In genomic region chr6:136962661-136963060, GRCh38 we compare ENCODE assay signal across 12 cellular contexts. TPM values are rescaled to one million over a fixed set of nuclear protein-coding genes. Genes with fewer than 3 reads are reported as not detected.
DNase-seq lines count a peak whose midpoint lies in the region; ATAC-seq, FAIRE-seq and TF ChIP-seq lines count a peak whose summit lies in the region.
"Had no signal": no experiment of that assay in that cellular context is flagged by ENCODE, and none has a peak within 500 bp of the region (broad histone marks: within the 10 kb centered on the region; RNA-seq: fewer than 3 reads in every experiment).

No MANE protein-coding gene starts in this region.

- no peaks in the 10 kb centered on the region for H3K36me3 ChIP-seq in SK-N-SH (replicated peaks in 1 of 2; ENCODE audit: control insufficient read depth in 1 of 2, insufficient read depth in 2 of 2, low read length in 1 of 2)
- H3K36me3 ChIP-seq in Peyer's patch: no peaks in the 10 kb centered on the region
- H3K36me3 ChIP-seq in OCI-LY7 (ENCODE audit: insufficient read depth, low read length): no peaks in the 10 kb centered on the region
- H3K36me3 ChIP-seq: SJSA1 had no signal

- CTCF ChIA-PET in SK-N-SH (lab: Yijun Ruan, JAX) (interaction anchor here (1.1 to 1.8 kb wide), 2 partner anchors 17 to 51 kb away, joined by 3 to 6 read pairs; no protein-coding TSS in a partner anchor), OCI-LY7 (lab: Charles Lee; ENCODE audit: unreplicated experiment) (no interaction called here)

- TF ChIP-seq RAD21 in SK-N-SH (IDR thresholded peaks at IDR 0.05; ENCODE audit: low read length): no peak

- POLR2A ChIA-PET in SK-N-SH (lab: Yijun Ruan, JAX): interaction anchor here (0.5 to 2.0 kb wide), 3 partner anchors 9 to 41 kb away, joined by 3 to 10 read pairs (median 3); partner anchors contain the start of gene SLC35D3
- POLR2A ChIA-PET in OCI-LY7 (lab: Charles Lee): interaction anchor here (0.5 to 0.6 kb wide), 2 partner anchors 249 to 714 kb away, joined by 3 read pairs; no protein-coding TSS in a partner anchor

- H3K9me2 ChIP-seq in SK-N-SH (no peaks in the 10 kb centered on the region), OCI-LY7 (ENCODE audit: insufficient read depth, low read length) (no peaks in the 10 kb centered on the region)

- peak; percentile 77 for DNase-seq in DMS 273 treated with DMSO at 0.1 percent for 48 hours (lab: John Stamatoyannopoulos, UW)
- peak; percentile 88 to 91 for DNase-seq in NCI-H1930 (lab: John Stamatoyannopoulos, UW)
- DNase-seq in SK-N-SH: peak; percentile 58
- no peak for DNase-seq in Peyer's patch
- DNase-seq in OCI-LY7 (ENCODE audit: low spot score): no peak
- no peak for DNase-seq in RPMI8226

- H2AFZ ChIP-seq in SK-N-SH (ENCODE audit: low read depth): no peak overlapping the region
- H2AFZ ChIP-seq in OCI-LY7 (ENCODE audit: low read length): no peak overlapping the region

- TF ChIP-seq CTCF in SK-N-SH (IDR thresholded peaks at IDR 0.05) (no peak), Peyer's patch (IDR thresholded peaks at IDR 0.05) (no peak), OCI-LY7 (conservative IDR thresholded peaks at IDR 0.05; ENCODE audit: low read length) (no peak)

- no peaks in the 10 kb centered on the region for H3F3A ChIP-seq in SK-N-SH (replicated peaks; ENCODE audit: insufficient read depth)

- H3K9ac ChIP-seq in SK-N-SH: no peak overlapping the region

- H3K4me2 ChIP-seq in SK-N-SH (no peak overlapping the region), OCI-LY7 (ENCODE audit: low read length) (no peak overlapping the region)

- H3K27ac ChIP-seq in SK-N-SH (ENCODE audit: low read depth in 2 of 2, low read length in 1 of 2) (peak overlapping the region in 1 of 2 experiments; percentile 86; a peak in 2 of 4 replicates), Peyer's patch (peak overlapping the region in 2 of 4 donors; percentile 55 to 56), OCI-LY7 (ENCODE audit: low read depth, low read length, poor library complexity, severe bottlenecking) (no peak overlapping the region)
- H3K27ac ChIP-seq: SJSA1 had no signal

- 47% methylated on average over 4 of the region's 4 CpGs for WGBS in SK-N-SH (ENCODE audit: low lambda C conversion rate)

- TF ChIP-seq EP300 in SK-N-SH (IDR thresholded peaks at IDR 0.05; ENCODE audit: borderline replicate concordance in 1 of 2, low read depth in 1 of 2, low read length in 1 of 2): peak in 1 of 2 experiments; percentile 71; a peak in 1 of 4 replicates

- no peak for ATAC-seq in GM21786 (IDR thresholded peaks at IDR 0.05; ENCODE audit: unreplicated experiment)

- no peak for TF ChIP-seq POLR2A in Peyer's patch (IDR thresholded peaks at IDR 0.05)

- no peaks in the 10 kb centered on the region for H4K20me1 ChIP-seq in SK-N-SH (ENCODE audit: insufficient read depth)
- H4K20me1 ChIP-seq in OCI-LY7 (ENCODE audit: insufficient read depth, low read length): no peaks in the 10 kb centered on the region

- no peaks in the 10 kb centered on the region for H3K9me3 ChIP-seq in SK-N-SH
- no peaks in the 10 kb centered on the region for H3K9me3 ChIP-seq in Peyer's patch
- no peaks in the 10 kb centered on the region for H3K9me3 ChIP-seq in OCI-LY7 (ENCODE audit: low read length)
- H3K9me3 ChIP-seq: SJSA1 had no signal

- FAIRE-seq in islet of Langerhans (lab: Jason Lieb, UNC): peak; percentile 94
- FAIRE-seq: bronchial epithelial cell had no signal

- no peaks in the 10 kb centered on the region for H3K27me3 ChIP-seq in SK-N-SH (ENCODE audit: insufficient read depth)
- H3K27me3 ChIP-seq in Peyer's patch: no peaks in the 10 kb centered on the region
- H3K27me3 ChIP-seq: SJSA1 had no signal

- H3K79me2 ChIP-seq in SK-N-SH (ENCODE audit: insufficient read depth): no peaks in the 10 kb centered on the region
- H3K79me2 ChIP-seq in OCI-LY7 (ENCODE audit: insufficient read depth, low read depth, low read length): no peaks in the 10 kb centered on the region

- BruUV-seq in OCI-LY7 (replicated peaks; lab: Mats Ljungman, UMichigan): no TSS peak

- H3K4me1 ChIP-seq in SK-N-SH (ENCODE audit: control insufficient read depth in 1 of 2, insufficient read depth in 2 of 2, low read depth in 1 of 2, low read length in 1 of 2): peaks cover 0 to 21% of the 10 kb centered on the region in 2 experiments; a peak in 2 of 4 replicates
- peaks cover 0 to 28% (median 0%) of the 10 kb centered on the region in 4 donors for H3K4me1 ChIP-seq in Peyer's patch
- H3K4me1 ChIP-seq in OCI-LY7 (ENCODE audit: insufficient read depth, low read length, poor library complexity, severe bottlenecking): no peaks in the 10 kb centered on the region
- H3K4me1 ChIP-seq: SJSA1 had no signal

- H3K4me3 ChIP-seq in SK-N-SH (ENCODE audit: low read depth in 2 of 2, low read length in 1 of 2) (no peak overlapping the region), Peyer's patch (no peak overlapping the region), OCI-LY7 (ENCODE audit: low read depth, low read length, poor library complexity, severe bottlenecking) (no peak overlapping the region)
- H3K4me3 ChIP-seq: SJSA1 had no signal

- intact Hi-C loops in OCI-LY7 (cut with micrococcal nuclease; ENCODE audit: unreplicated experiment): no loop called here

TF ChIP-seq in SK-N-SH, 30 proteins besides CTCF, POLR2A, EP300 and RAD21:
- TF ChIP-seq MAX (IDR thresholded peaks at IDR 0.05; ENCODE audit: low read depth): no peak
- TF ChIP-seq FOSL2 (IDR thresholded peaks at IDR 0.05; ENCODE audit: borderline replicate concordance, low read depth): no peak
- TF ChIP-seq RCOR1 (IDR thresholded peaks at IDR 0.05; ENCODE audit: low read length): peak; percentile 18; the same call in 1 of the 2 replicates
- no peak for TF ChIP-seq POLR2AphosphoS5 (IDR thresholded peaks at IDR 0.05; ENCODE audit: low read depth, low read length)
- peak; percentile 21; the same call in 1 of the 2 replicates for TF ChIP-seq GATA2 (CRISPR knock-in tag; IDR thresholded peaks at IDR 0.05)
- TF ChIP-seq, protein P1, sequence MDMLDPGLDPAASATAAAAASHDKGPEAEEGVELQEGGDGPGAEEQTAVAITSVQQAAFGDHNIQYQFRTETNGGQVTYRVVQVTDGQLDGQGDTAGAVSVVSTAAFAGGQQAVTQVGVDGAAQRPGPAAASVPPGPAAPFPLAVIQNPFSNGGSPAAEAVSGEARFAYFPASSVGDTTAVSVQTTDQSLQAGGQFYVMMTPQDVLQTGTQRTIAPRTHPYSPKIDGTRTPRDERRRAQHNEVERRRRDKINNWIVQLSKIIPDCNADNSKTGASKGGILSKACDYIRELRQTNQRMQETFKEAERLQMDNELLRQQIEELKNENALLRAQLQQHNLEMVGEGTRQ (IDR thresholded peaks at IDR 0.05; ENCODE audit: borderline replicate concordance, low read depth, low read length): no peak

RNA-seq across cellular contexts. Expression of gene SLC35D3, which starts 40.6 kb away (rescaled TPM):
- 0.05 and 0.16 TPM in 2 replicates for polyA plus RNA-seq in SK-N-SH (2012; rRNA removed)
- 0.19 and 0.34 TPM in 2 replicates for polyA plus RNA-seq in SK-N-SH (2012; cell fraction: cytosol; rRNA removed)
- polyA plus RNA-seq in SK-N-SH (2012; cell fraction: nucleus; rRNA removed): 0.09 and 0.11 TPM in 2 replicates
- total RNA-seq in Peyer's patch (under 1 TPM in 1 of 4 donors, not detected in 3; 0.47 TPM), OCI-LY7 (2022) (not detected in 2 replicates)
- not detected in 2 replicates for total RNA-seq in OCI-LY7 (2014; rRNA removed; shearing (Covaris generic))
- total RNA-seq: bronchial epithelial cell, glomerular endothelial cell, H4, SJSA1 had no signal

Comparison
In these comparisons a context has a peak if more than half of its experiments do, and no peak if none do; other contexts are left out.
1. DNase-seq: peak in DMS 273 treated with DMSO at 0.1 percent for 48 hours (single experiment), NCI-H1930 (2 of 2) and SK-N-SH (single experiment); none in Peyer's patch (0 of 3), OCI-LY7 (single experiment) and RPMI8226 (single experiment).